Comparison of ENCODE assay signal across 21 cellular contexts in the genomic region with DNA sequence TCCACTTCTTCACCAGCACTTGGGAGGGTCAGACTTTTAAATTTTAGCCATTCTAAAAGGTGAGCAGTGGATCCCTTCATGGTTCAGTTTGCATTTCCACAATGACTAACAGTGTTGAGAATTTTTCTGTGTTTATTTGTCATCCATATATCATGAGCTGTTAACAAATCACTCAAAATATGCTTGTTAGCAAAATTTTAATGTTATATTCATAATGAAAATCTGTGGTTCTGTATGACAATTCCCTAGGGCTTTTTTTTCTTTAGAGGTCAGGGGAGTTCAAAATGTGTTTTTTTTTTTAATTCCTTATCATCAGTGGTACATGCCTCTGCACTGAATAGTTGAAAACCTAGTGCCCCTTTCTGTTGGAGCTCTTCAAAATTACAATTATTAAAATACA.
"Had no signal": no experiment of that assay in that cellular context is flagged by ENCODE, and none has a peak within 500 bp of the region (broad histone marks: within the 10 kb centered on the region; RNA-seq: fewer than 3 reads in every experiment).

No MANE protein-coding gene starts in this region.

- H3K36me3 ChIP-seq: ascending aorta, colonic mucosa, left ventricle myocardium inferior, sigmoid colon, transverse colon had no signal

- ATAC-seq: activated naive CD4-positive, alpha-beta T cell treated with anti-CD3 and anti-CD28 coated beads, Interleukin-2, amount 50 U/mL, for 72 hours; activated T-helper 17 cell treated with anti-CD3 and anti-CD28 coated beads, Interleukin-2, amount 50 U/mL, for 72 hours; effector memory CD8-positive, alpha-beta T cell; natural killer cell; stimulated activated naive B cell treated with anti-CD40 and anti-IgM and Interleukin-4, amounts not matched to agents 10 μg/mL and 1 μg/mL and 100 μg/mL, for 72 hours; WTC11 had no signal

- H3K36me3 Mint-ChIP-seq: activated naive CD4-positive, alpha-beta T cell treated with anti-CD3 and anti-CD28 coated beads, Interleukin-2, amount 50 U/mL, for 72 hours; natural killer cell; stimulated activated naive B cell treated with anti-CD40 and anti-IgM and Interleukin-4, amounts not matched to agents 10 μg/mL and 1 μg/mL and 100 μg/mL, for 72 hours; WTC11 had no signal

- H3K4me3 ChIP-seq: ascending aorta, colonic mucosa, dorsolateral prefrontal cortex, left ventricle myocardium inferior, sigmoid colon, smooth muscle cell, transverse colon had no signal

- FAIRE-seq: urothelium cell line had no signal

- H3K27me3 ChIP-seq: ascending aorta, colonic mucosa, sigmoid colon, transverse colon had no signal

- H3K4me3 Mint-ChIP-seq: activated T-cell treated with anti-CD3 and anti-CD28 coated beads, Interleukin-2, amount 50 U/mL, for 24 hours; activated T-helper 17 cell treated with anti-CD3 and anti-CD28 coated beads, Interleukin-2, amount 50 U/mL, for 72 hours; effector memory CD8-positive, alpha-beta T cell; natural killer cell; stimulated activated naive B cell treated with anti-CD40 and anti-IgM and Interleukin-4, amounts not matched to agents 10 μg/mL and 1 μg/mL and 100 μg/mL, for 72 hours; WTC11 had no signal

- DNase-seq: activated T-cell treated with anti-CD3 and anti-CD28 coated beads, Interleukin-2, amount 50 U/mL, for 24 hours; colonic mucosa; dorsolateral prefrontal cortex; effector memory CD8-positive, alpha-beta T cell; foreskin melanocyte; left ventricle myocardium inferior; midbrain; natural killer cell; retina; sigmoid colon; stimulated activated CD4-positive, alpha-beta T cell treated with anti-CD3 and anti-CD28 coated beads, Interleukin-2, amount 100 ng/mL, for 48 hours; stimulated activated CD8-positive, alpha-beta memory T cell treated with anti-CD3 and anti-CD28 coated beads, Interleukin-4, amount 100 ng/mL, for 48 hours; stimulated activated naive B cell treated with anti-CD40 and anti-IgM and Interleukin-4, amounts not matched to agents 10 μg/mL and 1 μg/mL and 100 μg/mL, for 72 hours; T-helper 9 cell; transverse colon had no signal

- H3K27me3 Mint-ChIP-seq: activated T-cell treated with anti-CD3 and anti-CD28 coated beads, Interleukin-2, amount 50 U/mL, for 24 hours; activated T-helper 17 cell treated with anti-CD3 and anti-CD28 coated beads, Interleukin-2, amount 50 U/mL, for 72 hours; effector memory CD8-positive, alpha-beta T cell; stimulated activated naive B cell treated with anti-CD40 and anti-IgM and Interleukin-4, amounts not matched to agents 10 μg/mL and 1 μg/mL and 100 μg/mL, for 72 hours had no signal

- H3K4me1 Mint-ChIP-seq: activated T-helper 17 cell treated with anti-CD3 and anti-CD28 coated beads, Interleukin-2, amount 50 U/mL, for 72 hours; natural killer cell; stimulated activated naive B cell treated with anti-CD40 and anti-IgM and Interleukin-4, amounts not matched to agents 10 μg/mL and 1 μg/mL and 100 μg/mL, for 72 hours had no signal

- H3K27ac Mint-ChIP-seq: activated naive CD4-positive, alpha-beta T cell treated with anti-CD3 and anti-CD28 coated beads, Interleukin-2, amount 50 U/mL, for 72 hours; activated T-cell treated with anti-CD3 and anti-CD28 coated beads, Interleukin-2, amount 50 U/mL, for 24 hours; activated T-helper 17 cell treated with anti-CD3 and anti-CD28 coated beads, Interleukin-2, amount 50 U/mL, for 72 hours; effector memory CD8-positive, alpha-beta T cell; natural killer cell; stimulated activated naive B cell treated with anti-CD40 and anti-IgM and Interleukin-4, amounts not matched to agents 10 μg/mL and 1 μg/mL and 100 μg/mL, for 72 hours; WTC11 had no signal
